24 cellular contexts compared by ENCODE assay signal in the genomic region with DNA sequence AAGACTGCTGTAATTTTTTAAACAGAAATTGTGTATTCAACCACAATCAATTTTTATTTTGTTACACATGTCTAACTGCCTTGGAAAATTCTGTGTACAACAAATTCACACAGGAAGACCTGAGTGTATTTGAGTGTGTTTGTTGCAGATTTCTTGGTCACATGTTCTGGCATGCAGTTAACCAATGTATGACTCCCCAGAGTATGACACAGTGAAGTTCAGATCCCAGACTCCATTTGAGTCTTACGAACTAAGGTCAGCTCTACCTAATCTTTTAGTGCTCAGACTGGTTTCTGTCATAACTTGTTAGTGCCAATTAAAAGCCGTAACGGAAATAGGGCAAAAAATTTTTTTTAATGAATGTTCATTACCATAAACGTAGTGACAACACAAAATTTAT.
"Had no signal": no experiment of that assay in that cellular context is flagged by ENCODE, and none has a peak within 500 bp of the region (broad histone marks: within the 10 kb centered on the region; RNA-seq: fewer than 3 reads in every experiment).

No MANE protein-coding gene starts in this region.

- H3K9me3 ChIP-seq: ascending aorta, body of pancreas, Peyer's patch had no signal

- H3K36me3 Mint-ChIP-seq: activated CD8-positive, alpha-beta memory T cell treated with anti-CD3 and anti-CD28 coated beads, Interleukin-2, amount 10 ng/mL, durations not matched to agents 7 days and 5 days had no signal

- H3K4me3 Mint-ChIP-seq: activated B cell treated with CpG ODN at 0.5 μM for 24 hours; activated CD4-positive, alpha-beta T cell treated with anti-CD3 and anti-CD28 coated beads, Interleukin-2, amount 10 ng/mL, durations not matched to agents 24 days and 14 days; activated CD8-positive, alpha-beta memory T cell treated with anti-CD3 and anti-CD28 coated beads, Interleukin-2, amount 10 ng/mL, durations not matched to agents 7 days and 5 days; activated naive CD8-positive, alpha-beta T cell treated with anti-CD3 and anti-CD28 coated beads, Interleukin-2, amount 50 U/mL, for 24 hours; activated T-cell treated with anti-CD3 and anti-CD28 coated beads, Interleukin-2, amount 50 U/mL, for 24 hours; activated T-helper 1 cell treated with anti-CD3 and anti-CD28 coated beads, Interleukin-12 subunit alpha, Interleukin-12 subunit beta, Interleukin-2, Interleukin-4 antibody, amounts not matched to agents 30 ng/mL and 10 ng/mL and 1 ng/mL, durations not matched to agents 14 hours and 24 hours and 36 hours; T-helper 1 cell treated with Interleukin-12 subunit alpha and Interleukin-12 subunit beta and Interleukin-4 antibody, amounts not matched to agents 30 μg/mL and 1 μg/mL, for 36 hours had no signal

- H3K27ac Mint-ChIP-seq: activated B cell treated with CpG ODN at 0.5 μM for 24 hours; activated CD4-positive, alpha-beta T cell treated with anti-CD3 and anti-CD28 coated beads, Interleukin-2, amount 10 ng/mL, durations not matched to agents 24 days and 14 days; activated CD8-positive, alpha-beta memory T cell treated with anti-CD3 and anti-CD28 coated beads, Interleukin-2, amount 10 ng/mL, durations not matched to agents 7 days and 5 days; activated naive CD4-positive, alpha-beta T cell treated with anti-CD3 and anti-CD28 coated beads, Interleukin-2, amount 50 U/mL, for 72 hours; activated naive CD8-positive, alpha-beta T cell treated with anti-CD3 and anti-CD28 coated beads, Interleukin-2, amount 50 U/mL, for 24 hours; activated T-cell treated with anti-CD3 and anti-CD28 coated beads, Interleukin-2, amount 50 U/mL, for 24 hours; activated T-helper 1 cell treated with anti-CD3 and anti-CD28 coated beads, Interleukin-12 subunit alpha, Interleukin-12 subunit beta, Interleukin-2, Interleukin-4 antibody, amounts not matched to agents 30 ng/mL and 10 ng/mL and 1 ng/mL, durations not matched to agents 14 hours and 24 hours and 36 hours; T-helper 1 cell treated with Interleukin-12 subunit alpha and Interleukin-12 subunit beta and Interleukin-4 antibody, amounts not matched to agents 30 μg/mL and 1 μg/mL, for 36 hours had no signal

- H3K4me3 ChIP-seq: ascending aorta, body of pancreas, cardiac muscle cell, Peyer's patch had no signal

- H3K36me3 ChIP-seq: ascending aorta, cardiac muscle cell, Peyer's patch had no signal

- ATAC-seq: activated CD8-positive, alpha-beta memory T cell treated with anti-CD3 and anti-CD28 coated beads, Interleukin-2, amount 10 ng/mL, durations not matched to agents 7 days and 5 days; activated naive CD4-positive, alpha-beta T cell treated with anti-CD3 and anti-CD28 coated beads, Interleukin-2, amount 50 U/mL, for 72 hours; activated naive CD8-positive, alpha-beta T cell treated with anti-CD3 and anti-CD28 coated beads, Interleukin-2, amount 50 U/mL, for 24 hours; body of pancreas had no signal

- DNase-seq: activated B cell treated with CpG ODN at 0.5 μM for 24 hours; activated CD4-positive, alpha-beta T cell treated with anti-CD3 and anti-CD28 coated beads for 1 hour; activated CD4-positive, alpha-beta T cell treated with anti-CD3 and anti-CD28 coated beads, Interleukin-2, amount 10 ng/mL, durations not matched to agents 24 days and 14 days; activated CD4-positive, alpha-beta T cell treated with anti-CD3 and anti-CD28 coated beads, Interleukin-2, amount 50 U/mL, for 48 hours; activated CD8-positive, alpha-beta memory T cell treated with anti-CD3 and anti-CD28 coated beads, Interleukin-2, amount 10 ng/mL, durations not matched to agents 7 days and 5 days; activated effector memory CD4-positive, alpha-beta T cell treated with anti-CD3 and anti-CD28 coated beads, Interleukin-2, amount 50 U/mL, for 16 hours; activated naive CD4-positive, alpha-beta T cell treated with Interleukin-2 at 50 U/mL for 16 hours; activated naive CD8-positive, alpha-beta T cell treated with anti-CD3 and anti-CD28 coated beads, Interleukin-2, amount 50 U/mL, for 24 hours; activated T-cell treated with anti-CD3 and anti-CD28 coated beads, Interleukin-2, amount 50 U/mL, for 24 hours; amniotic stem cell; body of pancreas; NCI-H1105 treated with DMSO at 0.1 percent for 48 hours; NCI-H1436 treated with DMSO at 0.1 percent for 48 hours; NCI-H187; NCI-H2081; NCI-H510A treated with DMSO at 0.1 percent for 48 hours; NCI-H69; Peyer's patch; SHP77 treated with DMSO at 0.1 percent for 48 hours had no signal

- H3K27me3 ChIP-seq: ascending aorta, body of pancreas, cardiac muscle cell, Peyer's patch had no signal

- H3K27ac ChIP-seq: ascending aorta, body of pancreas, cardiac muscle cell, Peyer's patch had no signal

- H3K9me3 Mint-ChIP-seq: activated B cell treated with CpG ODN at 0.5 μM for 24 hours; activated CD4-positive, alpha-beta T cell treated with anti-CD3 and anti-CD28 coated beads, Interleukin-2, amount 10 ng/mL, durations not matched to agents 24 days and 14 days; activated naive CD4-positive, alpha-beta T cell treated with anti-CD3 and anti-CD28 coated beads, Interleukin-2, amount 50 U/mL, for 72 hours; activated naive CD8-positive, alpha-beta T cell treated with anti-CD3 and anti-CD28 coated beads, Interleukin-2, amount 50 U/mL, for 24 hours; activated T-helper 1 cell treated with anti-CD3 and anti-CD28 coated beads, Interleukin-12 subunit alpha, Interleukin-12 subunit beta, Interleukin-2, Interleukin-4 antibody, amounts not matched to agents 30 ng/mL and 10 ng/mL and 1 ng/mL, durations not matched to agents 14 hours and 24 hours and 36 hours; T-helper 1 cell treated with Interleukin-12 subunit alpha and Interleukin-12 subunit beta and Interleukin-4 antibody, amounts not matched to agents 30 μg/mL and 1 μg/mL, for 36 hours had no signal
